Comparison of ENCODE assay signal across 9 cellular contexts in genomic region chr4:156941940-156942548, GRCh38. TPM values are rescaled to one million over a fixed set of nuclear protein-coding genes. Genes with fewer than 3 reads are reported as not detected.
DNase-seq lines count a peak whose midpoint lies in the region; ATAC-seq and TF ChIP-seq lines count a peak whose summit lies in the region.
"Had no signal": no experiment of that assay in that cellular context is flagged by ENCODE, and none has a peak within 500 bp of the region (broad histone marks: within the 10 kb centered on the region; RNA-seq: fewer than 3 reads in every experiment).

No MANE protein-coding gene starts in this region.

- H4K20me1 ChIP-seq in OCI-LY7 (ENCODE audit: insufficient read depth, low read length): no peaks in the 10 kb centered on the region

- BruUV-seq in OCI-LY7 (replicated peaks; lab: Mats Ljungman, UMichigan): no TSS peak

- H3K79me2 ChIP-seq in OCI-LY7 (ENCODE audit: insufficient read depth, low read depth, low read length): no peaks in the 10 kb centered on the region

- H3K27ac ChIP-seq in mesenchymal stem cell (ENCODE audit: low read length, poor library complexity, severe bottlenecking) (peak overlapping the region; percentile 59), OCI-LY7 (ENCODE audit: low read depth, low read length, poor library complexity, severe bottlenecking) (no peak overlapping the region)

- H3K4me3 ChIP-seq in AG09309 (ENCODE audit: control insufficient read depth, low read depth, low read length) (no peak overlapping the region), mesenchymal stem cell (ENCODE audit: insufficient read depth in 1 of 2, low read depth in 1 of 2, low read length in 2 of 2) (no peak overlapping the region), OCI-LY7 (ENCODE audit: low read depth, low read length, poor library complexity, severe bottlenecking) (no peak overlapping the region)

- H3K9ac ChIP-seq in mesenchymal stem cell (ENCODE audit: low read length): peak overlapping the region; percentile 46

- H3K36me3 Mint-ChIP-seq in chondrocyte (ENCODE audit: low read depth): no peaks in the 10 kb centered on the region

- H3K27me3 ChIP-seq in mesenchymal stem cell (ENCODE audit: control insufficient read depth in 1 of 2, insufficient read depth in 1 of 2, low read length in 2 of 2): no peaks in the 10 kb centered on the region

- H3K4ac ChIP-seq in mesenchymal stem cell (ENCODE audit: low read depth in 1 of 2, low read length in 2 of 2): no peak overlapping the region

- no peak overlapping the region for H2BK15ac ChIP-seq in mesenchymal stem cell (ENCODE audit: low read depth, poor library complexity, severe bottlenecking)

- ATAC-seq in activated CD4-positive, CD25-positive, alpha-beta regulatory T cell treated with anti-CD3 and anti-CD28 coated beads, Interleukin-2, amount 50 U/mL, for 24 hours: no peak

- peak overlapping the region; percentile 69 for H3K4me3 Mint-ChIP-seq in chondrocyte (ENCODE audit: unreplicated experiment)
- H3K4me3 Mint-ChIP-seq: activated B cell treated with CpG ODN at 0.5 μM for 24 hours had no signal

- no peak overlapping the region for H2AFZ ChIP-seq in mesenchymal stem cell (ENCODE audit: low read depth, low read length)
- no peak overlapping the region for H2AFZ ChIP-seq in OCI-LY7 (ENCODE audit: low read length)

- CTCF ChIA-PET in OCI-LY7 (lab: Charles Lee; ENCODE audit: unreplicated experiment): no interaction called here

- no peak overlapping the region for H4K8ac ChIP-seq in mesenchymal stem cell (ENCODE audit: low read length)

- DNase-seq in AG09309 (ENCODE audit: low read depth) (peak; percentile 42), NCI-H2029 (lab: John Stamatoyannopoulos, UW) (peak; percentile 85), chondrocyte (ENCODE audit: low spot score) (peak; percentile 89), mesenchymal stem cell (peak; percentile 98), OCI-LY7 (ENCODE audit: low spot score) (no peak), MV-4-11 (lab: John Stamatoyannopoulos, UW) (no peak)
- no peak for DNase-seq in activated T-cell treated with anti-CD3 and anti-CD28 coated beads, Interleukin-2, amount 50 U/mL, for 48 hours
- DNase-seq: activated B cell treated with CpG ODN at 0.5 μM for 24 hours had no signal

- H3K4me1 ChIP-seq in mesenchymal stem cell (ENCODE audit: control insufficient read depth, insufficient read depth, low read depth, low read length) (peaks cover 5% of the 10 kb centered on the region), OCI-LY7 (ENCODE audit: insufficient read depth, low read length, poor library complexity, severe bottlenecking) (no peaks in the 10 kb centered on the region)

- H2BK120ac ChIP-seq in mesenchymal stem cell (ENCODE audit: low read depth, low read length): no peak overlapping the region

- POLR2A ChIA-PET in OCI-LY7 (lab: Charles Lee): no interaction called here

- H3K14ac ChIP-seq in mesenchymal stem cell (ENCODE audit: low read length in 2 of 2): no peak overlapping the region

- H3K18ac ChIP-seq in mesenchymal stem cell (ENCODE audit: low read depth in 1 of 2, low read length in 2 of 2): no peak overlapping the region

- peaks cover 76% of the 10 kb centered on the region for H3K4me1 Mint-ChIP-seq in chondrocyte (ENCODE audit: low read depth)
- H3K4me1 Mint-ChIP-seq: activated B cell treated with CpG ODN at 0.5 μM for 24 hours had no signal

- TF ChIP-seq CTCF in AG09309 (IDR thresholded peaks at IDR 0.05; ENCODE audit: control insufficient read depth, insufficient read depth, low read depth, low read length, missing control alignments) (no peak), chondrocyte (IDR thresholded peaks at IDR 0.05) (no peak), OCI-LY7 (conservative IDR thresholded peaks at IDR 0.05; ENCODE audit: low read length) (no peak)

- H3K36me3 ChIP-seq in mesenchymal stem cell (ENCODE audit: control insufficient read depth in 1 of 2, insufficient read depth in 2 of 2, low read depth in 1 of 2, low read length in 2 of 2) (no peaks in the 10 kb centered on the region), OCI-LY7 (ENCODE audit: insufficient read depth, low read length) (no peaks in the 10 kb centered on the region)

- no peaks in the 10 kb centered on the region for H3K9me3 ChIP-seq in mesenchymal stem cell (ENCODE audit: control insufficient read depth, low read length)
- no peaks in the 10 kb centered on the region for H3K9me3 ChIP-seq in OCI-LY7 (ENCODE audit: low read length)

- no peaks in the 10 kb centered on the region for H3K9me3 Mint-ChIP-seq in chondrocyte (ENCODE audit: low read depth)
- H3K9me3 Mint-ChIP-seq: activated B cell treated with CpG ODN at 0.5 μM for 24 hours had no signal

- no peak overlapping the region for H2BK5ac ChIP-seq in mesenchymal stem cell (ENCODE audit: low read depth, low read length, poor library complexity, severe bottlenecking)

- peak overlapping the region; percentile 95 for H3K27ac Mint-ChIP-seq in chondrocyte (ENCODE audit: unreplicated experiment)
- H3K27ac Mint-ChIP-seq: activated B cell treated with CpG ODN at 0.5 μM for 24 hours had no signal

- no peaks in the 10 kb centered on the region for H3K27me3 Mint-ChIP-seq in chondrocyte (ENCODE audit: low read depth)
- H3K27me3 Mint-ChIP-seq: activated B cell treated with CpG ODN at 0.5 μM for 24 hours had no signal

- 0% methylated on average over 6 of the region's 7 CpGs for WGBS in mesenchymal stem cell

- H3K4me2 ChIP-seq in mesenchymal stem cell (ENCODE audit: low read length, poor library complexity, severe bottlenecking) (no peak overlapping the region), OCI-LY7 (ENCODE audit: low read length) (no peak overlapping the region)

- H3K23ac ChIP-seq in mesenchymal stem cell (ENCODE audit: low read length in 2 of 2): no peak overlapping the region

- H2BK12ac ChIP-seq in mesenchymal stem cell (ENCODE audit: low read length in 2 of 2): no peak overlapping the region

- peaks cover 2% of the 10 kb centered on the region for H3K79me1 ChIP-seq in mesenchymal stem cell (replicated peaks; ENCODE audit: low read length, poor library complexity, severe bottlenecking)

- intact Hi-C loops in OCI-LY7 (cut with micrococcal nuclease; ENCODE audit: unreplicated experiment): no loop called here

- no peak overlapping the region for H2AK5ac ChIP-seq in mesenchymal stem cell (ENCODE audit: low read length, severe bottlenecking)

- no peak overlapping the region for H4K91ac ChIP-seq in mesenchymal stem cell (ENCODE audit: low read length)

- H3K9me2 ChIP-seq in OCI-LY7 (ENCODE audit: insufficient read depth, low read length): no peaks in the 10 kb centered on the region

RNA-seq across cellular contexts. Expression of gene PDGFC, which starts 29.6 kb away (rescaled TPM):
- total RNA-seq in chondrocyte (70.0 to 131 TPM (median 70.9 TPM) in 3 replicates), OCI-LY7 (2022) (not detected in 2 replicates)
- polyA plus RNA-seq in mesenchymal stem cell (2013, experiment 1 of 2): 55.8 TPM
- 55.6 TPM for polyA plus RNA-seq in mesenchymal stem cell (2013, experiment 2 of 2)
- total RNA-seq in OCI-LY7 (2014; rRNA removed; shearing (Covaris generic)): not detected in 2 replicates
- total RNA-seq: activated B cell treated with CpG ODN at 0.5 μM for 24 hours had no signal

Comparison
In these comparisons a context has a peak if more than half of its experiments do, and no peak if none do; other contexts are left out.
1. DNase-seq: peak in AG09309 (single experiment), NCI-H2029 (single experiment), chondrocyte (single experiment) and mesenchymal stem cell (single experiment); none in OCI-LY7 (single experiment), MV-4-11 (single experiment) and activated T-cell treated with anti-CD3 and anti-CD28 coated beads, Interleukin-2, amount 50 U/mL, for 48 hours (0 of 2).
2. RNA of gene PDGFC, which starts 29.6 kb away (total RNA-seq): 70.0 to 131 TPM in chondrocyte; not detected in OCI-LY7; every median in the first group is over 10 times any median in the second.